ENCODE assay signal across 1 cellular context in the genomic region with DNA sequence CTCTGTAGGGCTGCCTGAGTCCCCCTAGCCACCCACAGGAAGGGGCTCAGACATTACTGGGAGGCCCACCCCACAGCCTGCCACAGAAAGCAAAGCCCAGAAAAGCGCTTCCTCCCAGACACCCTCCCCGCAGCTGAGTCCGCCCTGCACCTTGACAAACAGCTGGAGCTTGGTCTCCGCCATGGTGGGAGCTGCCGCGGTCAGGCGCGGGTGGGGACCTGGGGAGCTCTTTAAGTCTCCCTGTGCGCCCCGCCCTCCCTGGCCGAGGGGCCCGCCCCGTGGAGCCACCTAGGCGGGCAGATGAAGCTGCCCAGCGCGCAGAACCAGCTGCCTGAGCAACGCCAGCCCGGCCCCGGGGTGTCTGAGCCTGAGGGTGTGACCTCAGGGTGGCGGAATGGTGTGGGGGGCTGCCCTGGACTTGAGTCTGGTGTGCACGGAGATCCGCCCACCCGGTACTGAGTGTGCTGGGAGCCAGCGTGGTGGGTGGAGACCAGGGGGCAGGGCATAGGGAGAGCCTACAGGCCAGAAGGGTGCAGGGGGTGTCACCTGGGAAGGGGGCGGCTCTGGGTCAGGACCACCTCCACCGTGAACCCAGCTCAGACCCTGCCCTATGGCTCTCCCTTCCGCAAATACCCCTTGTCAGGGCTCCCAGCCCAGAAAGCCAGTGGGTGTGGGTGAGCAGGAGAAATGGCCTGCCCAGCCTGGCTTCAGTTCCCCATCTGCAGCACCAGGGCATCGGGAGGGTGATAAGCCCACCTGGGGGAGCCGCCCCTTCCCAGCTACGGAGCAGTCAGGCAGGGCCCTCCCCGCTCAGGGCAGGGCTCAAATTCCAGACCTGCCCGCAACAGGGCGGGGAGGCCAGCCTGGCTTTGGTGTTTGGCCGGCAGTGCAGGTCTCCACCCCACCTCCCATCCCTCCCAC.
A peak's percentile ranks its signal among the peaks of the same experiment; 100 is the strongest.
TF ChIP-seq lines count a peak whose summit lies in the region.

A gene with protein sequence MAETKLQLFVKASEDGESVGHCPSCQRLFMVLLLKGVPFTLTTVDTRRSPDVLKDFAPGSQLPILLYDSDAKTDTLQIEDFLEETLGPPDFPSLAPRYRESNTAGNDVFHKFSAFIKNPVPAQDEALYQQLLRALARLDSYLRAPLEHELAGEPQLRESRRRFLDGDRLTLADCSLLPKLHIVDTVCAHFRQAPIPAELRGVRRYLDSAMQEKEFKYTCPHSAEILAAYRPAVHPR (minus strand): TSS at position 208 of the 921 bp plus-strand sequence. CDS start 25 bp downstream, at position 183.

TF ChIP-seq in GM12878, 131 proteins besides CTCF, POLR2A, EP300 and RAD21 (continued from another document):
- TF ChIP-seq, protein P1, sequence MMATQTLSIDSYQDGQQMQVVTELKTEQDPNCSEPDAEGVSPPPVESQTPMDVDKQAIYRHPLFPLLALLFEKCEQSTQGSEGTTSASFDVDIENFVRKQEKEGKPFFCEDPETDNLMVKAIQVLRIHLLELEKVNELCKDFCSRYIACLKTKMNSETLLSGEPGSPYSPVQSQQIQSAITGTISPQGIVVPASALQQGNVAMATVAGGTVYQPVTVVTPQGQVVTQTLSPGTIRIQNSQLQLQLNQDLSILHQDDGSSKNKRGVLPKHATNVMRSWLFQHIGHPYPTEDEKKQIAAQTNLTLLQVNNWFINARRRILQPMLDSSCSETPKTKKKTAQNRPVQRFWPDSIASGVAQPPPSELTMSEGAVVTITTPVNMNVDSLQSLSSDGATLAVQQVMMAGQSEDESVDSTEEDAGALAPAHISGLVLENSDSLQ (IDR thresholded peaks at IDR 0.05), result no peak
- no peak for TF ChIP-seq NFYA (IDR thresholded peaks at IDR 0.05; ENCODE audit: borderline replicate concordance, low read depth, low read length)
- 0 out of 2 replicates have a peak, but pooled peaks have one; percentile 13 for TF ChIP-seq RUNX3 (IDR thresholded peaks at IDR 0.05; ENCODE audit: low read length)
- no peak for TF ChIP-seq FOXM1 (IDR thresholded peaks at IDR 0.05; ENCODE audit: low read depth, low read length)
- TF ChIP-seq, protein P2, sequence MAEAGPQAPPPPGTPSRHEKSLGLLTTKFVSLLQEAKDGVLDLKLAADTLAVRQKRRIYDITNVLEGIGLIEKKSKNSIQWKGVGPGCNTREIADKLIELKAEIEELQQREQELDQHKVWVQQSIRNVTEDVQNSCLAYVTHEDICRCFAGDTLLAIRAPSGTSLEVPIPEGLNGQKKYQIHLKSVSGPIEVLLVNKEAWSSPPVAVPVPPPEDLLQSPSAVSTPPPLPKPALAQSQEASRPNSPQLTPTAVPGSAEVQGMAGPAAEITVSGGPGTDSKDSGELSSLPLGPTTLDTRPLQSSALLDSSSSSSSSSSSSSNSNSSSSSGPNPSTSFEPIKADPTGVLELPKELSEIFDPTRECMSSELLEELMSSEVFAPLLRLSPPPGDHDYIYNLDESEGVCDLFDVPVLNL (IDR thresholded peaks at IDR 0.05; ENCODE audit: low read depth, low read length), result no peak
